ENCODE assay signal across 11 cellular contexts in the genomic region with DNA sequence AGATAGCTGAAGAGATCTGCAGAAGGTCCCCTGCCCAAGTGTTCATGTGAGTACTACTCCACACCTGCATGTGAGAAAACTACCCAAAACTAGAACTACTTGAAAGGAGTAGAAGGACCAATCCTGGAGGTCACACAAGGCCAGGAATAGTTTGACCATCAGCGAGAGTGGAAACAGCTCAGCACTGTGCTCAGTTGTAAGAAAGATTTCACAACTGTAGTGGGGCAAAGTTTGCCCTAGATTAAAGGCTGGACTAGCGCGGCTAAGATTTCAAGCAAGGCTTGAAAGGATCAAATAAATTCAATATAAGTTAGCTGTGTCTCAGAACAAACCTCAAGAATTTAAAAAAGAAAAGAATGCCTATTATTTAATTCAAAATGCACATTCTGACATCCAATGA.
"Had no signal": no experiment of that assay in that cellular context is flagged by ENCODE, and none has a peak within 500 bp of the region (broad histone marks: within the 10 kb centered on the region; RNA-seq: fewer than 3 reads in every experiment).

No MANE protein-coding gene starts in this region.

- H3K9me3 ChIP-seq: HAP-1 had no signal

- ATAC-seq: GM23338, HCT116 had no signal

- H3K4me2 ChIP-seq: GM23338 had no signal

- FAIRE-seq: H1, H54 had no signal

- H3K27ac ChIP-seq: GM23248 had no signal

- H3K36me3 ChIP-seq: HAP-1 had no signal

- DNase-seq: GM23248, GOT3, H7, H9, HCEC 1CT, HFFc6 had no signal

- H3K4me3 ChIP-seq: GM23248, GM23338, HAP-1 had no signal

- H3K4me1 ChIP-seq: HAP-1 had no signal

- H2AFZ ChIP-seq: GM23248, GM23338 had no signal

- H3K9ac ChIP-seq: GM23248 had no signal
